3 cellular contexts compared by ENCODE assay signal in the genomic region with DNA sequence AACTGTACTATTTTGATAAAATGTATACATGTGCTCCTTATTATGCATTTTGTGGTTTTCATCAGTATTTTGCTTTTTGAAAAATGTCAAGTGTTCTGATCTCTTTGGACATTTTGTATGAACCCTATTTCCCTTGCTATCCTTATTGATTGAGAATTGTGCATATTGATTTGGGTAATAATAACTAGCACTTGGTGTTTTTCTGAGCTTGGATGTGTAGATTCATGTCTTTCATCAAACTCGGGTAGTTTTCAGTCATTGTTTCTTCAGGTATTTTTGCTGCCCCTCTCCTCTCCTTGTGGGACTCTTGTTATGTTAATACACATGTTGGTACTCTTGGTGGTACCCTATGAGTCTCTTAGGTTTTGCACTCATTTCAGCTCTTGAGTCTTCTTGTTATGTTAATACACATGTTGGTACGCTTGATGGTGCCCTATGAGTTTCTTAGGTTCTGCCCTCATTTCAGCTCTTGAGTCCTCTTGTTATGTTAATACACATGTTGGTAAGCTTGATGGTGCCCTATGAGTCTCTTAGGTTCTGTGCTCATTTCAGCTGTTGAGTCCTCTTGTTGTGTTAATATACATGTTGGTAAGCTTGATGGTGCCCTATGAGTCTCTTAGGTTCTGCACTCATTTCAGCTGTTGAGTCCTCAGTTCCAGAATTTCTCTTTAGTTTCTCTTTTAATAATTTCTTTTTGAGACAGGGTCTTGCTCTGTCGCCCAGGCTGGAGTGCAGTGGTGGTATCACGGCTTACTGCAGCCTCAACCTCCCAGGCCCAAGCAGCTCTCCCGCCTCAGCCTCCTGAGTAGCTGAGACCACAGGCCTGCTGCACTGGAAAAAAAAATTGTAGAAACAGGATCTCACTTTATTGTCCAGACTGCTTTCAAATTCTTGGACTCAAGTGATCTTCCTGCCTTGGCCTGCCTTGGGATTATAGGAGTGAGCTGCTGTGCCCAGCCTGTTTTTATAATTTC.
TF ChIP-seq lines count a peak whose summit lies in the region.

No MANE protein-coding gene starts in this region.

TF ChIP-seq in HEK293, 187 proteins besides CTCF, POLR2A, EP300 and RAD21:
- peak; percentile 100 for TF ChIP-seq ZNF558 (tag by site-specific recombination; IDR thresholded peaks at IDR 0.05)
- TF ChIP-seq ZNF133 (tag by site-specific recombination; IDR thresholded peaks at IDR 0.05), result no peak

TF ChIP-seq in GM12878, 131 proteins besides CTCF, POLR2A, EP300 and RAD21 (continues in another document):
- TF ChIP-seq MEF2A (IDR thresholded peaks at IDR 0.05; ENCODE audit: insufficient read depth, low read depth, low read length) (no peak), RBBP5 (conservative IDR thresholded peaks at IDR 0.05) (no peak), TBL1XR1 (IDR thresholded peaks at IDR 0.05; ENCODE audit: low read depth, low read length) (no peak), ZNF24 (IDR thresholded peaks at IDR 0.05) (no peak), NRF1 (conservative IDR thresholded peaks at IDR 0.05; ENCODE audit: low read depth, low read length) (no peak), SMAD1 (IDR thresholded peaks at IDR 0.05; ENCODE audit: low read depth, partially characterized antibody) (no peak), ASH2L (IDR thresholded peaks at IDR 0.05; ENCODE audit: borderline replicate concordance, low read depth) (no peak), SIX5 (IDR thresholded peaks at IDR 0.05; ENCODE audit: low read depth, low read length, severe bottlenecking) (no peak), JUND (IDR thresholded peaks at IDR 0.05; ENCODE audit: low read depth, low read length) (no peak), PML (IDR thresholded peaks at IDR 0.05; ENCODE audit: low read length) (no peak)
- TF ChIP-seq, protein P1, sequence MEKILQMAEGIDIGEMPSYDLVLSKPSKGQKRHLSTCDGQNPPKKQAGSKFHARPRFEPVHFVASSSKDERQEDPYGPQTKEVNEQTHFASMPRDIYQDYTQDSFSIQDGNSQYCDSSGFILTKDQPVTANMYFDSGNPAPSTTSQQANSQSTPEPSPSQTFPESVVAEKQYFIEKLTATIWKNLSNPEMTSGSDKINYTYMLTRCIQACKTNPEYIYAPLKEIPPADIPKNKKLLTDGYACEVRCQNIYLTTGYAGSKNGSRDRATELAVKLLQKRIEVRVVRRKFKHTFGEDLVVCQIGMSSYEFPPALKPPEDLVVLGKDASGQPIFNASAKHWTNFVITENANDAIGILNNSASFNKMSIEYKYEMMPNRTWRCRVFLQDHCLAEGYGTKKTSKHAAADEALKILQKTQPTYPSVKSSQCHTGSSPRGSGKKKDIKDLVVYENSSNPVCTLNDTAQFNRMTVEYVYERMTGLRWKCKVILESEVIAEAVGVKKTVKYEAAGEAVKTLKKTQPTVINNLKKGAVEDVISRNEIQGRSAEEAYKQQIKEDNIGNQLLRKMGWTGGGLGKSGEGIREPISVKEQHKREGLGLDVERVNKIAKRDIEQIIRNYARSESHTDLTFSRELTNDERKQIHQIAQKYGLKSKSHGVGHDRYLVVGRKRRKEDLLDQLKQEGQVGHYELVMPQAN (conservative IDR thresholded peaks at IDR 0.05), result no peak
- TF ChIP-seq, protein P2, sequence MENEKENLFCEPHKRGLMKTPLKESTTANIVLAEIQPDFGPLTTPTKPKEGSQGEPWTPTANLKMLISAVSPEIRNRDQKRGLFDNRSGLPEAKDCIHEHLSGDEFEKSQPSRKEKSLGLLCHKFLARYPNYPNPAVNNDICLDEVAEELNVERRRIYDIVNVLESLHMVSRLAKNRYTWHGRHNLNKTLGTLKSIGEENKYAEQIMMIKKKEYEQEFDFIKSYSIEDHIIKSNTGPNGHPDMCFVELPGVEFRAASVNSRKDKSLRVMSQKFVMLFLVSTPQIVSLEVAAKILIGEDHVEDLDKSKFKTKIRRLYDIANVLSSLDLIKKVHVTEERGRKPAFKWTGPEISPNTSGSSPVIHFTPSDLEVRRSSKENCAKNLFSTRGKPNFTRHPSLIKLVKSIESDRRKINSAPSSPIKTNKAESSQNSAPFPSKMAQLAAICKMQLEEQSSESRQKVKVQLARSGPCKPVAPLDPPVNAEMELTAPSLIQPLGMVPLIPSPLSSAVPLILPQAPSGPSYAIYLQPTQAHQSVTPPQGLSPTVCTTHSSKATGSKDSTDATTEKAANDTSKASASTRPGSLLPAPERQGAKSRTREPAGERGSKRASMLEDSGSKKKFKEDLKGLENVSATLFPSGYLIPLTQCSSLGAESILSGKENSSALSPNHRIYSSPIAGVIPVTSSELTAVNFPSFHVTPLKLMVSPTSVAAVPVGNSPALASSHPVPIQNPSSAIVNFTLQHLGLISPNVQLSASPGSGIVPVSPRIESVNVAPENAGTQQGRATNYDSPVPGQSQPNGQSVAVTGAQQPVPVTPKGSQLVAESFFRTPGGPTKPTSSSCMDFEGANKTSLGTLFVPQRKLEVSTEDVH (IDR thresholded peaks at IDR 0.05; ENCODE audit: low read depth, partially characterized antibody), result no peak
- TF ChIP-seq, protein P3, sequence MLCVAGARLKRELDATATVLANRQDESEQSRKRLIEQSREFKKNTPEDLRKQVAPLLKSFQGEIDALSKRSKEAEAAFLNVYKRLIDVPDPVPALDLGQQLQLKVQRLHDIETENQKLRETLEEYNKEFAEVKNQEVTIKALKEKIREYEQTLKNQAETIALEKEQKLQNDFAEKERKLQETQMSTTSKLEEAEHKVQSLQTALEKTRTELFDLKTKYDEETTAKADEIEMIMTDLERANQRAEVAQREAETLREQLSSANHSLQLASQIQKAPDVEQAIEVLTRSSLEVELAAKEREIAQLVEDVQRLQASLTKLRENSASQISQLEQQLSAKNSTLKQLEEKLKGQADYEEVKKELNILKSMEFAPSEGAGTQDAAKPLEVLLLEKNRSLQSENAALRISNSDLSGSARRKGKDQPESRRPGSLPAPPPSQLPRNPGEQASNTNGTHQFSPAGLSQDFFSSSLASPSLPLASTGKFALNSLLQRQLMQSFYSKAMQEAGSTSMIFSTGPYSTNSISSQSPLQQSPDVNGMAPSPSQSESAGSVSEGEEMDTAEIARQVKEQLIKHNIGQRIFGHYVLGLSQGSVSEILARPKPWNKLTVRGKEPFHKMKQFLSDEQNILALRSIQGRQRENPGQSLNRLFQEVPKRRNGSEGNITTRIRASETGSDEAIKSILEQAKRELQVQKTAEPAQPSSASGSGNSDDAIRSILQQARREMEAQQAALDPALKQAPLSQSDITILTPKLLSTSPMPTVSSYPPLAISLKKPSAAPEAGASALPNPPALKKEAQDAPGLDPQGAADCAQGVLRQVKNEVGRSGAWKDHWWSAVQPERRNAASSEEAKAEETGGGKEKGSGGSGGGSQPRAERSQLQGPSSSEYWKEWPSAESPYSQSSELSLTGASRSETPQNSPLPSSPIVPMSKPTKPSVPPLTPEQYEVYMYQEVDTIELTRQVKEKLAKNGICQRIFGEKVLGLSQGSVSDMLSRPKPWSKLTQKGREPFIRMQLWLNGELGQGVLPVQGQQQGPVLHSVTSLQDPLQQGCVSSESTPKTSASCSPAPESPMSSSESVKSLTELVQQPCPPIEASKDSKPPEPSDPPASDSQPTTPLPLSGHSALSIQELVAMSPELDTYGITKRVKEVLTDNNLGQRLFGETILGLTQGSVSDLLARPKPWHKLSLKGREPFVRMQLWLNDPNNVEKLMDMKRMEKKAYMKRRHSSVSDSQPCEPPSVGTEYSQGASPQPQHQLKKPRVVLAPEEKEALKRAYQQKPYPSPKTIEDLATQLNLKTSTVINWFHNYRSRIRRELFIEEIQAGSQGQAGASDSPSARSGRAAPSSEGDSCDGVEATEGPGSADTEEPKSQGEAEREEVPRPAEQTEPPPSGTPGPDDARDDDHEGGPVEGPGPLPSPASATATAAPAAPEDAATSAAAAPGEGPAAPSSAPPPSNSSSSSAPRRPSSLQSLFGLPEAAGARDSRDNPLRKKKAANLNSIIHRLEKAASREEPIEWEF (IDR thresholded peaks at IDR 0.05; ENCODE audit: insufficient replicate concordance, low read depth, low read length), result no peak

TF ChIP-seq in HepG2, 621 proteins besides CTCF, POLR2A, EP300 and RAD21:
- TF ChIP-seq CCDC6 (CRISPR knock-in tag; IDR thresholded peaks at IDR 0.05) (no peak), ZNF558 (CRISPR knock-in tag; IDR thresholded peaks at IDR 0.05; ENCODE audit: borderline replicate concordance) (peak; percentile 99; the same call in 1 of the 2 replicates)
